ENCODE assay signal across 23 cellular contexts in the genomic region with DNA sequence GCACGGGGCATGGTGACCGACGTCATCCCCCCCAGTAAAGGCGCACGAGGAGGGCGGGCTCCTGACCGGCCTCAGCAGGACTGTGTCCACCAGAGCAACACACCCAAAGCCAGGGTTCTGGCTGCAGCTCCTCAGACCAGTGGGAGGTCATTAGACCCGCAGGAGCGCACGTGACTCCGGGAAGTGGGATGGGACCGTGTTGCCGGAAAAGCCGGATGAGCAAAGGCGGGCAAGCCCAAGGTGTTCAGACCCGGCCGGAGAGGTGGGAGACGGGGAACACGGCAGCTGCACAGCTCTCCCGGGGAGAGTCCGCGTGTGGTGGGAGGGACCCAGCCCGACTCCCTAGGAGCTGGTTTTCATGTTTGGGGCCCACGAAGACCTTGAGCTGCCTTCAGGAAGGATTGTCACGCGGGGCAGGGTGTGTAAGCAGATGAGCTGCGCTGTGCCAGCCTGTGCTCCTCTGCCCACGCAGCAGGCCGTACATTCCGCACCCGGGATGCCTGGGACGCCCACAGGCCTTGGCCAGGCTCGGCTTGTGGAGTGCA. TPM values are rescaled to one million over a fixed set of nuclear protein-coding genes. Genes with fewer than 3 reads are reported as not detected.
A peak's percentile ranks its signal among the peaks of the same experiment; 100 is the strongest.
DNase-seq lines count a peak whose midpoint lies in the region; ATAC-seq and TF ChIP-seq lines count a peak whose summit lies in the region.
"Had no signal": no experiment of that assay in that cellular context is flagged by ENCODE, and none has a peak within 500 bp of the region (broad histone marks: within the 10 kb centered on the region; RNA-seq: fewer than 3 reads in every experiment).

No MANE protein-coding gene starts in this region.

- H3K4me3 ChIP-seq in gastroesophageal sphincter: no peak overlapping the region
- H3K4me3 ChIP-seq: GM23338 had no signal

- H3K36me3 ChIP-seq in gastroesophageal sphincter: no peaks in the 10 kb centered on the region
- H3K36me3 ChIP-seq: BE2C had no signal

- peaks cover 0 to 7% (median 0%) of the 10 kb centered on the region in 3 donors for H3K4me1 ChIP-seq in gastroesophageal sphincter
- H3K4me1 ChIP-seq: BE2C had no signal

- TF ChIP-seq CTCF in gastroesophageal sphincter (IDR thresholded peaks at IDR 0.05): no peak

- no peaks in the 10 kb centered on the region for H3K4me1 Mint-ChIP-seq in activated T-helper 1 cell treated with anti-CD3 and anti-CD28 coated beads, Interleukin-12 subunit alpha, Interleukin-12 subunit beta, Interleukin-2, Interleukin-4 antibody, amounts not matched to agents 30 ng/mL and 10 ng/mL and 1 ng/mL, durations not matched to agents 14 hours and 24 hours and 36 hours (ENCODE audit: low read depth)

- DNase-seq in ELF-1 (ENCODE audit: low read depth, low spot score) (peak; percentile 30), NCI-H146 (lab: John Stamatoyannopoulos, UW) (peak; percentile 58), posterior vena cava (ENCODE audit: low spot score) (peak; percentile 81), GM03348 (ENCODE audit: low spot score) (no peak), NOMO-1 treated with DMSO at 0.1 percent for 48 hours (lab: John Stamatoyannopoulos, UW; ENCODE audit: unreplicated experiment) (no peak)
- no peak for DNase-seq in activated T-helper 1 cell treated with anti-CD3 and anti-CD28 coated beads, Interleukin-12 subunit alpha, Interleukin-12 subunit beta, Interleukin-2, Interleukin-4 antibody, amounts not matched to agents 30 ng/mL and 10 ng/mL and 1 ng/mL, durations not matched to agents 14 hours and 24 hours and 36 hours (ENCODE audit: low spot score)
- DNase-seq: BE2C; CD4-positive, alpha-beta memory T cell; DND-41; GF-D8; HFFc6; MM.1S; NCI-H1417; NCI-H2081 treated with DMSO at 0.1 percent for 48 hours; NCI-H524; NK-92 treated with Interleukin-12 subunit alpha and Interleukin-12 subunit beta, amount 100 ng/mL, for 24 hours; SHP77 had no signal

- no peaks in the 10 kb centered on the region for H3K9me3 Mint-ChIP-seq in activated T-helper 1 cell treated with anti-CD3 and anti-CD28 coated beads, Interleukin-12 subunit alpha, Interleukin-12 subunit beta, Interleukin-2, Interleukin-4 antibody, amounts not matched to agents 30 ng/mL and 10 ng/mL and 1 ng/mL, durations not matched to agents 14 hours and 24 hours and 36 hours
- H3K9me3 Mint-ChIP-seq: CD4-positive, alpha-beta memory T cell; GM23338 had no signal

- peaks cover 16% of the 10 kb centered on the region for H3K27me3 ChIP-seq in gastroesophageal sphincter
- H3K27me3 ChIP-seq: BE2C had no signal

- no peak overlapping the region for H3K27ac ChIP-seq in gastroesophageal sphincter
- H3K27ac ChIP-seq: KMS-11 had no signal

- TF ChIP-seq EP300 in gastroesophageal sphincter (IDR thresholded peaks at IDR 0.05): no peak

- 84 to 94% methylated on average over 4 to 7 of the region's 33 CpGs for WGBS in gastroesophageal sphincter (ENCODE audit: low coverage in 1 of 2), 2 donors

- no peaks in the 10 kb centered on the region for H3K27me3 Mint-ChIP-seq in activated T-helper 1 cell treated with anti-CD3 and anti-CD28 coated beads, Interleukin-12 subunit alpha, Interleukin-12 subunit beta, Interleukin-2, Interleukin-4 antibody, amounts not matched to agents 30 ng/mL and 10 ng/mL and 1 ng/mL, durations not matched to agents 14 hours and 24 hours and 36 hours (ENCODE audit: insufficient read depth)

- H3K27ac Mint-ChIP-seq in activated T-helper 1 cell treated with anti-CD3 and anti-CD28 coated beads, Interleukin-12 subunit alpha, Interleukin-12 subunit beta, Interleukin-2, Interleukin-4 antibody, amounts not matched to agents 30 ng/mL and 10 ng/mL and 1 ng/mL, durations not matched to agents 14 hours and 24 hours and 36 hours: no peak overlapping the region
- H3K27ac Mint-ChIP-seq: CD4-positive, alpha-beta memory T cell; GM23338; HFFc6 had no signal

- ATAC-seq in gastroesophageal sphincter (peak; percentile 17), HG02763 (IDR thresholded peaks at IDR 0.05; ENCODE audit: unreplicated experiment) (no peak)
- ATAC-seq: GM23338, Panc1, SK-N-SH treated with all-trans-retinoic acid at 6 μM for 48 hours had no signal

- TF ChIP-seq POLR2A in gastroesophageal sphincter (IDR thresholded peaks at IDR 0.05): no peak

- intact Hi-C loops in posterior vena cava (cut with DNase I): no loop called here
- intact Hi-C loops in activated T-helper 1 cell treated with anti-CD3 and anti-CD28 coated beads, Interleukin-12 subunit alpha, Interleukin-12 subunit beta, Interleukin-2, Interleukin-4 antibody, amounts not matched to agents 30 ng/mL and 10 ng/mL and 1 ng/mL, durations not matched to agents 14 hours and 24 hours and 36 hours (cut with micrococcal nuclease): no loop called here

- no peaks in the 10 kb centered on the region for H3K36me3 Mint-ChIP-seq in activated T-helper 1 cell treated with anti-CD3 and anti-CD28 coated beads, Interleukin-12 subunit alpha, Interleukin-12 subunit beta, Interleukin-2, Interleukin-4 antibody, amounts not matched to agents 30 ng/mL and 10 ng/mL and 1 ng/mL, durations not matched to agents 14 hours and 24 hours and 36 hours (ENCODE audit: low read depth)
- H3K36me3 Mint-ChIP-seq: CD4-positive, alpha-beta memory T cell had no signal

- H3K9me3 ChIP-seq in gastroesophageal sphincter: no peaks in the 10 kb centered on the region
- H3K9me3 ChIP-seq: BE2C had no signal

- no peak overlapping the region for H3K4me3 Mint-ChIP-seq in activated T-helper 1 cell treated with anti-CD3 and anti-CD28 coated beads, Interleukin-12 subunit alpha, Interleukin-12 subunit beta, Interleukin-2, Interleukin-4 antibody, amounts not matched to agents 30 ng/mL and 10 ng/mL and 1 ng/mL, durations not matched to agents 14 hours and 24 hours and 36 hours
- H3K4me3 Mint-ChIP-seq: CD4-positive, alpha-beta memory T cell; GM23338; HFFc6 had no signal

RNA-seq across cellular contexts. Expression of gene TRAPPC10, which starts 20.6 kb away (rescaled TPM):
- total RNA-seq in gastroesophageal sphincter: 10 to 100 TPM; 17.8 to 58.1 (median 32.4) TPM
- 10 to 100 TPM; 26.7 to 30.3 TPM for total RNA-seq in posterior vena cava
- 85.5 and 95.3 TPM in 2 replicates for total RNA-seq in activated T-helper 1 cell treated with anti-CD3 and anti-CD28 coated beads, Interleukin-12 subunit alpha, Interleukin-12 subunit beta, Interleukin-2, Interleukin-4 antibody, amounts not matched to agents 30 ng/mL and 10 ng/mL and 1 ng/mL, durations not matched to agents 14 hours and 24 hours and 36 hours

Comparison
In these comparisons a context has a peak if more than half of its experiments do, and no peak if none do; other contexts are left out.
1. DNase-seq: peak in ELF-1 (single experiment), NCI-H146 (single experiment) and posterior vena cava (single experiment); none in GM03348 (single experiment), activated T-helper 1 cell treated with anti-CD3 and anti-CD28 coated beads, Interleukin-12 subunit alpha, Interleukin-12 subunit beta, Interleukin-2, Interleukin-4 antibody, amounts not matched to agents 30 ng/mL and 10 ng/mL and 1 ng/mL, durations not matched to agents 14 hours and 24 hours and 36 hours (single experiment) and NOMO-1 treated with DMSO at 0.1 percent for 48 hours (single experiment).